Comparison of ENCODE assay signal across 1 cellular context in genomic region chr1:6011161-6011945, GRCh38.
TF ChIP-seq lines count a peak whose summit lies in the region.

No MANE protein-coding gene starts in this region.

TF ChIP-seq in K562, 482 proteins besides CTCF, POLR2A, EP300 and RAD21:
- no peak for TF ChIP-seq ZNF280B (CRISPR knock-in tag; IDR thresholded peaks at IDR 0.05)
- TF ChIP-seq IRF2 (CRISPR knock-in tag; IDR thresholded peaks at IDR 0.05) = 0 out of 2 replicates have a peak, but pooled peaks have one; percentile 23
- peak; percentile 35; the same call in 1 of the 2 replicates for TF ChIP-seq POLR2G (IDR thresholded peaks at IDR 0.05; ENCODE audit: low read depth, low read length)
